Comparison of ENCODE assay signal across 8 cellular contexts in genomic region chr20:53581444-53582311, GRCh38. TPM values are rescaled to one million over a fixed set of nuclear protein-coding genes. Genes with fewer than 3 reads are reported as not detected.
DNase-seq lines count a peak whose midpoint lies in the region; ATAC-seq and TF ChIP-seq lines count a peak whose summit lies in the region.

No MANE protein-coding gene starts in this region.

- H3K4me3 ChIP-seq in GM12875 (ENCODE audit: low read depth, low read length) (peak overlapping the region; percentile 33), PC-9 (0 out of 2 replicates have a peak overlapping the region, but pooled peaks have one; percentile 16), colonic mucosa (peak overlapping the region; percentile 21), A673 (ENCODE audit: low read depth, low read length, poor library complexity, severe bottlenecking) (no peak overlapping the region)

- no peaks in the 10 kb centered on the region for H3K27me3 ChIP-seq in PC-9 (ENCODE audit: insufficient read depth, low read depth)
- H3K27me3 ChIP-seq in colonic mucosa = no peaks in the 10 kb centered on the region
- no peaks in the 10 kb centered on the region for H3K27me3 ChIP-seq in A673 (replicated peaks; ENCODE audit: insufficient read depth, low read depth, low read length, poor library complexity)

- H3K36me3 ChIP-seq in PC-9 (ENCODE audit: low read depth) (peaks cover 68% of the 10 kb centered on the region), colonic mucosa (peaks cover 2% of the 10 kb centered on the region), A673 (ENCODE audit: insufficient read depth, low read length, poor library complexity, severe bottlenecking) (peaks cover 42% of the 10 kb centered on the region)

- no peaks in the 10 kb centered on the region for H3K9me3 ChIP-seq in PC-9 (ENCODE audit: insufficient read depth, low read depth)
- H3K9me3 ChIP-seq in colonic mucosa = no peaks in the 10 kb centered on the region
- no peaks in the 10 kb centered on the region for H3K9me3 ChIP-seq in A673 (ENCODE audit: low read depth, low read length, poor library complexity, severe bottlenecking)

- H3K4me1 ChIP-seq in PC-9 (replicated peaks; ENCODE audit: insufficient read depth) = peaks cover 94% of the 10 kb centered on the region
- H3K4me1 ChIP-seq in colonic mucosa = peaks cover 19% of the 10 kb centered on the region
- peaks cover 50% of the 10 kb centered on the region for H3K4me1 ChIP-seq in A673 (ENCODE audit: insufficient read depth, low read length, poor library complexity, severe bottlenecking)

- TF ChIP-seq CTCF in GM12875 (IDR thresholded peaks at IDR 0.05; ENCODE audit: borderline replicate concordance, insufficient read depth, low read depth, low read length) (no peak), PC-9 (conservative IDR thresholded peaks at IDR 0.05) (no peak), colonic mucosa (IDR thresholded peaks at IDR 0.05) (no peak), A673 (conservative IDR thresholded peaks at IDR 0.05; ENCODE audit: low read depth, low read length) (no peak)

- no peak for ATAC-seq in HG03280 (IDR thresholded peaks at IDR 0.05; ENCODE audit: unreplicated experiment)

- intact Hi-C loops in PC-9 (cut with micrococcal nuclease; ENCODE audit: unreplicated experiment) (no loop called here), colonic mucosa (cut with DNase I) (no loop called here), posterior vena cava (cut with DNase I) (loop anchor here in 1 of 2 donors (2.0 kb wide), 1 partner anchor 333 kb away; no protein-coding TSS in a partner anchor), A673 (cut with micrococcal nuclease; ENCODE audit: unreplicated experiment) (no loop called here)

- BruUV-seq in PC-9 (replicated peaks; lab: Mats Ljungman, UMichigan) (no TSS peak), A673 (replicated peaks; lab: Mats Ljungman, UMichigan) (no TSS peak)

- H3K27ac ChIP-seq in PC-9 (peak overlapping the region; percentile 91), colonic mucosa (peak overlapping the region; percentile 68), A673 (ENCODE audit: low read depth, low read length, poor library complexity, severe bottlenecking) (no peak overlapping the region)

- no peak overlapping the region for H2AFZ ChIP-seq in PC-9

- H3K4me2 ChIP-seq in PC-9 = peak overlapping the region; percentile 82

- H3F3A ChIP-seq in PC-9 (ENCODE audit: insufficient read depth, low read depth) = peaks cover 65% of the 10 kb centered on the region

- CTCF ChIA-PET in PC-9 (lab: Charles Lee) (no interaction called here), A673 (lab: Charles Lee) (no interaction called here)

- H3K9ac ChIP-seq in colonic mucosa (ENCODE audit: low read depth in 2 of 2, low read length in 2 of 2) = peak overlapping the region; percentile 58 to 64

- H3K79me2 ChIP-seq in PC-9 (ENCODE audit: low read depth) = peaks cover 99% of the 10 kb centered on the region

- no peak for DNase-seq in PC-9
- no peak for DNase-seq in colonic mucosa
- DNase-seq in posterior vena cava (ENCODE audit: low spot score) = peak; percentile 69
- DNase-seq in NCI-H446 treated with DMSO at 0.1 percent for 48 hours (lab: John Stamatoyannopoulos, UW) = no peak
- no peak for DNase-seq in A673 (ENCODE audit: low spot score)
- no peak for DNase-seq in NCI-H2171 (lab: John Stamatoyannopoulos, UW)

- H4K20me1 ChIP-seq in PC-9 (ENCODE audit: insufficient read depth) = no peaks in the 10 kb centered on the region

- H3K9me2 ChIP-seq in PC-9 (ENCODE audit: insufficient read depth) = no peaks in the 10 kb centered on the region

- POLR2A ChIA-PET in PC-9 (lab: Charles Lee; ENCODE audit: unreplicated experiment) = interaction anchor here (0.7 kb wide), 1 partner anchor 326 kb away, joined by 4 read pairs; no protein-coding TSS in a partner anchor
- POLR2A ChIA-PET in A673 (lab: Charles Lee; ENCODE audit: low non-redundant PET) = no interaction called here

RNA-seq across cellular contexts. Expression of gene ZNF217, which starts 12.0 kb away (rescaled TPM):
- total RNA-seq in PC-9 (2021) = 63.8 and 67.3 TPM in 2 replicates
- total RNA-seq in colonic mucosa = 10 to 100 TPM; 45.7 to 73.0 TPM
- total RNA-seq in posterior vena cava = 10 to 100 TPM; 18.4 to 22.7 TPM
- 27.0 and 37.7 TPM in 2 replicates for total RNA-seq in A673 (2021)
